27 cellular contexts compared by ENCODE assay signal in the genomic region with DNA sequence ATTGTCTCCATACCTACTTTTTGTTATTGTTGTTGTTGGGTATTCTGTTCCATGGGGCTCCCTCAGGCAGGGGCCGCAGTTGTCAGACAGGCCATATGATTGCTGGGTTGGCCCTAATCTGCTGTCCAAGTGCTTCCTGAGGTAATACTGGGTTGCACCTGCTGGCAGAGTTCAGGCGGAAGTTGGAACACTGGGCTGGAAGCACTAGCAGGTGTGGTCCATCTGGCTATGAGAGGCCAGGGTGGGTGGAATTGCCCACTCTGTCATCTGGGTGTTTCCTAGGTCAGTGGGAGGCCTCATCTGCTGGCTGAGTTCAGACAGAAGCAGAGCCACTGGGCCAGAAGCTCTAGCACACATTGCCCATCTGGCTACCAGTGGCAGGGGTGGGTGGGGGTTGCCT.
"Had no signal": no experiment of that assay in that cellular context is flagged by ENCODE, and none has a peak within 500 bp of the region (broad histone marks: within the 10 kb centered on the region; RNA-seq: fewer than 3 reads in every experiment).

No MANE protein-coding gene starts in this region.

- H3K27ac ChIP-seq: ascending aorta, body of pancreas, Peyer's patch, RWPE1 had no signal

- H3K27me3 Mint-ChIP-seq: activated naive CD8-positive, alpha-beta T cell treated with anti-CD3 and anti-CD28 coated beads, Interleukin-2, amount 50 U/mL, for 24 hours; central memory CD8-positive, alpha-beta T cell had no signal

- H3K27ac Mint-ChIP-seq: activated CD4-positive, alpha-beta memory T cell treated with anti-CD3 and anti-CD28 coated beads for 36 hours; activated CD4-positive, alpha-beta T cell treated with anti-CD3 and anti-CD28 coated beads, Interleukin-2, amount 10 ng/mL, durations not matched to agents 7 days and 5 days; activated naive CD4-positive, alpha-beta T cell treated with anti-CD3 and anti-CD28 coated beads, Interleukin-2, amount 50 U/mL, for 72 hours; activated naive CD8-positive, alpha-beta T cell treated with anti-CD3 and anti-CD28 coated beads, Interleukin-2, amount 50 U/mL, for 24 hours; T-helper 1 cell treated with Interleukin-12 subunit alpha and Interleukin-12 subunit beta and Interleukin-4 antibody, amounts not matched to agents 30 μg/mL and 1 μg/mL, for 36 hours had no signal

- ATAC-seq: activated naive CD4-positive, alpha-beta T cell treated with anti-CD3 and anti-CD28 coated beads, Interleukin-2, amount 50 U/mL, for 72 hours; activated naive CD8-positive, alpha-beta T cell treated with anti-CD3 and anti-CD28 coated beads, Interleukin-2, amount 50 U/mL, for 24 hours; activated T-cell treated with anti-CD3 and anti-CD28 coated beads, Interleukin-2, amount 50 U/mL, for 4 hours; body of pancreas had no signal

- H3K4me3 Mint-ChIP-seq: activated CD4-positive, alpha-beta memory T cell treated with anti-CD3 and anti-CD28 coated beads for 36 hours; activated CD4-positive, alpha-beta T cell treated with anti-CD3 and anti-CD28 coated beads, Interleukin-2, amount 10 ng/mL, durations not matched to agents 7 days and 5 days; activated naive CD8-positive, alpha-beta T cell treated with anti-CD3 and anti-CD28 coated beads, Interleukin-2, amount 50 U/mL, for 24 hours; activated T-cell treated with anti-CD3 and anti-CD28 coated beads, Interleukin-2, amount 50 U/mL, for 4 hours; T-helper 1 cell treated with Interleukin-12 subunit alpha and Interleukin-12 subunit beta and Interleukin-4 antibody, amounts not matched to agents 30 μg/mL and 1 μg/mL, for 36 hours had no signal

- H3K9me3 Mint-ChIP-seq: activated CD4-positive, alpha-beta memory T cell treated with anti-CD3 and anti-CD28 coated beads for 36 hours; activated T-cell treated with anti-CD3 and anti-CD28 coated beads, Interleukin-2, amount 50 U/mL, for 4 hours; central memory CD8-positive, alpha-beta T cell had no signal

- H3K27me3 ChIP-seq: ascending aorta, body of pancreas, Peyer's patch had no signal

- H3K36me3 ChIP-seq: ascending aorta, Peyer's patch had no signal

- H3K4me3 ChIP-seq: ascending aorta, body of pancreas, Peyer's patch had no signal

- H3K36me3 Mint-ChIP-seq: activated CD4-positive, alpha-beta memory T cell treated with anti-CD3 and anti-CD28 coated beads for 36 hours; activated naive CD4-positive, alpha-beta T cell treated with anti-CD3 and anti-CD28 coated beads, Interleukin-2, amount 50 U/mL, for 72 hours had no signal

- DNase-seq: activated CD4-positive, alpha-beta memory T cell treated with anti-CD3 and anti-CD28 coated beads for 36 hours; activated CD4-positive, alpha-beta T cell treated with anti-CD3 and anti-CD28 coated beads, Interleukin-2, amount 10 ng/mL, durations not matched to agents 7 days and 5 days; activated CD4-positive, CD25-positive, alpha-beta regulatory T cell; activated CD8-positive, alpha-beta memory T cell treated with anti-CD3 and anti-CD28 coated beads for 24 hours; activated effector memory CD4-positive, alpha-beta T cell treated with anti-CD3 and anti-CD28 coated beads, Interleukin-2, amount 50 U/mL, for 16 hours; activated naive CD4-positive, alpha-beta T cell treated with Interleukin-2 at 50 U/mL for 16 hours; activated naive CD8-positive, alpha-beta T cell treated with anti-CD3 and anti-CD28 coated beads, Interleukin-2, amount 50 U/mL, for 24 hours; activated T-cell treated with anti-CD3 and anti-CD28 coated beads, Interleukin-2, amount 50 U/mL, for 4 hours; amniotic stem cell; body of pancreas; Karpas-422; MM.1S; NCI-H1105; NCI-H1436; NCI-H187 treated with DMSO at 0.1 percent for 48 hours; NCI-H2081 treated with DMSO at 0.1 percent for 48 hours; NCI-H446; NCI-H526; NCI-H82; Peyer's patch; Right ventricle myocardium superior; T1000 had no signal

- H3K9me3 ChIP-seq: ascending aorta, body of pancreas, Peyer's patch had no signal

- H3K4me1 ChIP-seq: ascending aorta, body of pancreas, Peyer's patch had no signal
